In genomic region chr12:630656-631632, GRCh38 we compare ENCODE assay signal across 1 cellular context.
TF ChIP-seq lines count a peak whose summit lies in the region.

No MANE protein-coding gene starts in this region.

TF ChIP-seq in SK-N-SH, 30 proteins besides CTCF, POLR2A, EP300 and RAD21 (continued from another document):
- no peak for TF ChIP-seq RCOR1 (IDR thresholded peaks at IDR 0.05; ENCODE audit: low read length)
